Comparison of ENCODE assay signal across 1 cellular context in genomic region chr17:29929544-29930398, GRCh38.
TF ChIP-seq lines count a peak whose summit lies in the region.

Gene SSH2 (minus strand): TSS chr17:29930228. CDS start chr17:29930000, 228 bp downstream.

TF ChIP-seq in HepG2, 621 proteins besides CTCF, POLR2A, EP300 and RAD21 (continued from another document and continues in another):
- TF ChIP-seq TEAD3 (CRISPR knock-in tag; optimal IDR thresholded peaks at IDR 0.05; ENCODE audit: borderline replicate concordance) = peak; percentile 20
- TF ChIP-seq NFYC (CRISPR knock-in tag; IDR thresholded peaks at IDR 0.05) = no peak
- no peak for TF ChIP-seq ZNF468 (CRISPR knock-in tag; IDR thresholded peaks at IDR 0.05)
- no peak for TF ChIP-seq ZNF180 (CRISPR knock-in tag; IDR thresholded peaks at IDR 0.05; ENCODE audit: borderline replicate concordance, low read depth)
- no peak for TF ChIP-seq FOXJ3 (CRISPR knock-in tag; IDR thresholded peaks at IDR 0.05; ENCODE audit: borderline replicate concordance)
- TF ChIP-seq ATF7 (IDR thresholded peaks at IDR 0.05) = no peak
- no peak for TF ChIP-seq ATF7 (CRISPR knock-in tag; IDR thresholded peaks at IDR 0.05)
- TF ChIP-seq ZNF563 (CRISPR knock-in tag; IDR thresholded peaks at IDR 0.05) = no peak
- TF ChIP-seq ZMAT3 (CRISPR knock-in tag; conservative IDR thresholded peaks at IDR 0.05) = no peak
- TF ChIP-seq KAT8 (CRISPR knock-in tag; IDR thresholded peaks at IDR 0.05) = peak; percentile 69
- TF ChIP-seq PBX3 (CRISPR knock-in tag; IDR thresholded peaks at IDR 0.05; ENCODE audit: borderline replicate concordance) = no peak
- 0 out of 2 replicates have a peak, but pooled peaks have one; percentile 63 for TF ChIP-seq CCDC6 (CRISPR knock-in tag; IDR thresholded peaks at IDR 0.05)
- no peak for TF ChIP-seq ZNF446 (CRISPR knock-in tag; IDR thresholded peaks at IDR 0.05)
- peak; percentile 59; the same call in 1 of the 2 replicates for TF ChIP-seq HOXA3 (CRISPR knock-in tag; IDR thresholded peaks at IDR 0.05)
- TF ChIP-seq TFDP1 (CRISPR knock-in tag; IDR thresholded peaks at IDR 0.05; ENCODE audit: borderline replicate concordance) = peak; percentile 86; the same call in 1 of the 2 replicates
- no peak for TF ChIP-seq POGK (CRISPR knock-in tag; conservative IDR thresholded peaks at IDR 0.05)
- TF ChIP-seq ZNF142 (CRISPR knock-in tag; IDR thresholded peaks at IDR 0.05) = no peak
- TF ChIP-seq ZNF24 (IDR thresholded peaks at IDR 0.05) = no peak
- no peak for TF ChIP-seq ZNF3 (CRISPR knock-in tag; IDR thresholded peaks at IDR 0.05)
- peak; percentile 50; the same call in 1 of the 2 replicates for TF ChIP-seq ZGPAT (CRISPR knock-in tag; IDR thresholded peaks at IDR 0.05)
- no peak for TF ChIP-seq DBP (CRISPR knock-in tag; IDR thresholded peaks at IDR 0.05; ENCODE audit: not compliant biosample characterization)
- TF ChIP-seq ZNF788 (CRISPR knock-in tag; IDR thresholded peaks at IDR 0.05; ENCODE audit: borderline replicate concordance) = no peak
- TF ChIP-seq ZNF318 (CRISPR knock-in tag; IDR thresholded peaks at IDR 0.05) = no peak
- TF ChIP-seq ZNF337 (CRISPR knock-in tag; IDR thresholded peaks at IDR 0.05; ENCODE audit: borderline replicate concordance, low read depth) = no peak
- TF ChIP-seq NCOR1 (IDR thresholded peaks at IDR 0.05; ENCODE audit: borderline replicate concordance, low read length) = no peak
- 0 out of 2 replicates have a peak, but pooled peaks have one; percentile 20 for TF ChIP-seq ZNF292 (CRISPR knock-in tag; IDR thresholded peaks at IDR 0.05; ENCODE audit: borderline replicate concordance, low read depth)
- peak; percentile 28; the same call in 1 of the 2 replicates for TF ChIP-seq SMAD1 (CRISPR knock-in tag; IDR thresholded peaks at IDR 0.05; ENCODE audit: borderline replicate concordance, low read depth)
- no peak for TF ChIP-seq MBD4 (IDR thresholded peaks at IDR 0.05; ENCODE audit: borderline replicate concordance, low read length)
- no peak for TF ChIP-seq ZIK1 (CRISPR knock-in tag; IDR thresholded peaks at IDR 0.05; ENCODE audit: borderline replicate concordance, low read depth)
- TF ChIP-seq CBX5 (CRISPR knock-in tag; IDR thresholded peaks at IDR 0.05; ENCODE audit: borderline replicate concordance) = no peak
- no peak for TF ChIP-seq IRF1 (CRISPR knock-in tag; IDR thresholded peaks at IDR 0.05; ENCODE audit: low read depth)
- no peak for TF ChIP-seq ZNF747 (CRISPR knock-in tag; IDR thresholded peaks at IDR 0.05; ENCODE audit: borderline replicate concordance)
- TF ChIP-seq NONO (IDR thresholded peaks at IDR 0.05) = no peak
- peak; percentile 54 for TF ChIP-seq NONO (CRISPR knock-in tag; conservative IDR thresholded peaks at IDR 0.05)
